8 cellular contexts compared by ENCODE assay signal in genomic region chr17:27892542-27892865, GRCh38. TPM values are rescaled to one million over a fixed set of nuclear protein-coding genes. Genes with fewer than 3 reads are reported as not detected.
DNase-seq lines count a peak whose midpoint lies in the region; ATAC-seq, FAIRE-seq and TF ChIP-seq lines count a peak whose summit lies in the region.

No MANE protein-coding gene starts in this region.

- H3K4me1 ChIP-seq in heart right ventricle (peaks cover 0 to 28% (median 12%) of the 10 kb centered on the region in 9 donors), mucosa of descending colon (ENCODE audit: low read depth) (peaks cover 6% of the 10 kb centered on the region)

- H3K27ac ChIP-seq in heart right ventricle = peak overlapping the region in 9 of 10 donors; percentile 76 to 96 (median 88)

- FAIRE-seq in urothelium cell line (lab: Jason Lieb, UNC) = peak; percentile 69

- no peak for DNase-seq in heart right ventricle
- DNase-seq in left ventricle myocardium superior = no peak
- DNase-seq in cardiac fibroblast (ENCODE audit: low read depth in 2 of 2) = no peak
- no peak for DNase-seq in mucosa of descending colon
- DNase-seq in urothelium cell line (ENCODE audit: low spot score) = no peak
- no peak for DNase-seq in NCI-H2227 (lab: John Stamatoyannopoulos, UW; ENCODE audit: unreplicated experiment)
- no peak for DNase-seq in T1000 (lab: John Stamatoyannopoulos, UW)

- WGBS in heart right ventricle, 2 donors = 45 to 46% methylated on average over 3 of the region's 3 CpGs

- peaks cover 0 to 10% (median 0%) of the 10 kb centered on the region in 7 donors for H3K27me3 ChIP-seq in heart right ventricle

- H3K36me3 ChIP-seq in heart right ventricle = no peaks in the 10 kb centered on the region
- H3K36me3 ChIP-seq in mucosa of descending colon (ENCODE audit: low read depth) = no peaks in the 10 kb centered on the region

- H3K9me3 ChIP-seq in heart right ventricle (no peaks in the 10 kb centered on the region), mucosa of descending colon (no peaks in the 10 kb centered on the region)

- ATAC-seq in heart right ventricle (no peak), left ventricle myocardium superior (no peak), mucosa of descending colon (no peak), GM19397 (IDR thresholded peaks at IDR 0.05; ENCODE audit: unreplicated experiment) (no peak)

- peak overlapping the region; percentile 54 to 86 (median 76) for H3K4me3 ChIP-seq in heart right ventricle
- peak overlapping the region; percentile 53 to 62 for H3K4me3 ChIP-seq in cardiac fibroblast (replicated peaks in 1 of 2; ENCODE audit: low read depth in 2 of 2, low read length in 2 of 2)
- H3K4me3 ChIP-seq in mucosa of descending colon = peak overlapping the region; percentile 37

- intact Hi-C loops in heart right ventricle (cut with DNase I) (loop anchor here in 6 of 10 donors (5.0 to 10.0 kb wide), 7 partner anchors 92 to 362 kb away; partner anchors contain the start of gene NLK (in 3 of the 6)), left ventricle myocardium superior (cut with micrococcal nuclease) (no loop called here), mucosa of descending colon (cut with DNase I, micrococcal nuclease) (no loop called here)

- TF ChIP-seq CTCF in heart right ventricle (IDR thresholded peaks at IDR 0.05) (no peak), cardiac fibroblast (IDR thresholded peaks at IDR 0.05; ENCODE audit: low read depth, low read length) (no peak), mucosa of descending colon (IDR thresholded peaks at IDR 0.05) (no peak)

RNA-seq across cellular contexts. Expression of gene LYRM9, which starts 0.7 kb away (rescaled TPM):
- 10 to 100 TPM in 5 of 10 donors, 1 to 10 TPM in 5; 8.7 to 13.3 (median 9.8) TPM for total RNA-seq in heart right ventricle
- polyA plus RNA-seq in heart right ventricle = 1 to 10 TPM; 4.1 to 9.1 TPM
- total RNA-seq in left ventricle myocardium superior = 7.0 TPM
- 1 to 10 TPM; 4.7 to 7.2 (median 6.2) TPM for total RNA-seq in mucosa of descending colon

Comparison
In these comparisons a context has a peak if more than half of its experiments do, and no peak if none do; other contexts are left out.
1. intact Hi-C loops: an anchor here in heart right ventricle (5.0 to 10.0 kb wide); none called in left ventricle myocardium superior and mucosa of descending colon.